In the genomic region with DNA sequence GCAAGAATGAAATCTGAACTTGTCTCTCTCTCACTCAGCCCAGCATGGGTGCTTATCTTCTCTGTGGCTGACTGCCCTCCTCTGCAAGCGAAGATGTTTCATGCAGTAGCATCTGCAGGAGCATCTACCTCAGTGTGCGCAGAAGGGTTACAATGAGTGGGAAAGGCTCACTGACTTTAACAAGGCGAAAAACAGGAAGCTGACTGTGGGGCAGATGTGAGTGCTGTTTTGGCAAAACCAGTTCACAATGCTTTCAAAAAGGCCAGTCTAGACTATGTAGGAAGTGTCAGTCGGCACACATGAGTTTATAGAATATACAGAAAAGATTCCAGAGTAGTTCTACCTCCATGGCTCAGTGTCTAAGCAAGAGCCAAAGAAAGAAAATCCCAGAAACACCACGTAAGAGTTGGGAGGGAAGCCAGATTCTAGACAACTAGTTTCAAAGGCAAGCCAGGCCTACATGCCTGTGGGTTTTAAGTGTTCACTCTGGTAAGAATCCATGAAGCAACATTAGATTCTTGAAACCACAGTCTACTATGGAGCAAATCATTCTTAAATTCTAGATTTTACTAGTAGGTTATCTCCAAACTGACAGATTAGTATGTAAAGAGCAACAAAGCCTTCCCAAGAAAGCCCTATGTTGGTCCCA, we compare ENCODE assay signal across 12 cellular contexts.
A peak's percentile ranks its signal among the peaks of the same experiment; 100 is the strongest.
DNase-seq lines count a peak whose midpoint lies in the region; ATAC-seq and TF ChIP-seq lines count a peak whose summit lies in the region.
"Had no signal": no experiment of that assay in that cellular context is flagged by ENCODE, and none has a peak within 500 bp of the region (broad histone marks: within the 10 kb centered on the region; RNA-seq: fewer than 3 reads in every experiment).

No MANE protein-coding gene starts in this region.

- ATAC-seq in IMR-90 (ENCODE audit: low read depth) (no peak), HG02763 (IDR thresholded peaks at IDR 0.05; ENCODE audit: unreplicated experiment) (no peak), right cardiac atrium (no peak)

- no peak for TF ChIP-seq RAD21 in IMR-90 (IDR thresholded peaks at IDR 0.05; ENCODE audit: low read length)

- no peak overlapping the region for H3K4me3 ChIP-seq in IMR-90 (ENCODE audit: insufficient read depth, low read depth, low read length)
- no peak overlapping the region for H3K4me3 ChIP-seq in astrocyte of the spinal cord (ENCODE audit: low read depth, low read length)
- no peak overlapping the region for H3K4me3 ChIP-seq in right cardiac atrium (ENCODE audit: low read length)
- H3K4me3 ChIP-seq: SJCRH30, uterus had no signal

- H3K56ac ChIP-seq in IMR-90 (ENCODE audit: extremely low read depth, insufficient read depth, low read length): no peak overlapping the region

- BruUV-seq in IMR-90 (replicated peaks; lab: Mats Ljungman, UMichigan): no TSS peak

- H3K27me3 ChIP-seq in IMR-90 (ENCODE audit: control insufficient read depth, insufficient read depth, low read length) (no peaks in the 10 kb centered on the region), right cardiac atrium (ENCODE audit: control insufficient read depth, insufficient read depth) (no peaks in the 10 kb centered on the region)
- H3K27me3 ChIP-seq: SJCRH30, uterus had no signal

- peaks cover 22% of the 10 kb centered on the region; the same call in 1 of the 2 replicates for H4K20me1 ChIP-seq in IMR-90 (ENCODE audit: insufficient read depth, low read length)

- H2AFZ ChIP-seq in IMR-90 (replicated peaks; ENCODE audit: low read length, poor library complexity): no peak overlapping the region

- H2BK5ac ChIP-seq in IMR-90 (ENCODE audit: low read depth, low read length, poor library complexity, severe bottlenecking): no peak overlapping the region

- no peak overlapping the region for H2AK9ac ChIP-seq in IMR-90 (replicated peaks; ENCODE audit: low read depth, low read length, poor library complexity)

- H3K18ac ChIP-seq in IMR-90 (ENCODE audit: low read depth, low read length): no peak overlapping the region

- no peak overlapping the region for H4K5ac ChIP-seq in IMR-90 (ENCODE audit: low read depth, low read length)

- H3K14ac ChIP-seq in IMR-90 (replicated peaks; ENCODE audit: low read depth, low read length): no peak overlapping the region

- DNase-seq in IMR-90 (peak; percentile 36), astrocyte of the spinal cord (ENCODE audit: low read depth, low spot score) (peak; percentile 82), non-pigmented ciliary epithelial cell (ENCODE audit: low read depth) (peak; percentile 32), NCI-H1105 (lab: John Stamatoyannopoulos, UW) (no peak), right cardiac atrium (no peak)
- DNase-seq in activated CD4-positive, alpha-beta T cell treated with anti-CD3 and anti-CD28 coated beads for 48 hours: peak; percentile 23
- DNase-seq: kidney glomerular epithelial cell; SJCRH30; stimulated activated CD4-positive, alpha-beta T cell treated with anti-CD3 and anti-CD28 coated beads, Interleukin-2, amount 100 ng/mL, for 24 hours; uterus had no signal

- peaks cover 27% of the 10 kb centered on the region for H3K9me1 ChIP-seq in IMR-90 (ENCODE audit: insufficient read depth, low read length)

- H4K91ac ChIP-seq in IMR-90 (ENCODE audit: insufficient read depth, low read depth, low read length): no peak overlapping the region

- no peak overlapping the region for H3K4me2 ChIP-seq in IMR-90 (ENCODE audit: low read depth, low read length)

- intact Hi-C loops in IMR-90 (cut with micrococcal nuclease) (no loop called here), right cardiac atrium (cut with DNase I) (no loop called here)

- in situ Hi-C loops in IMR-90 (cut with MboI; ENCODE audit: low sequenced_read_pairs): no loop called here
- in situ Hi-C loops in astrocyte of the spinal cord (cut with HindIII; ENCODE audit: low sequenced_read_pairs): no loop called here

- no peak overlapping the region for H3K23ac ChIP-seq in IMR-90 (ENCODE audit: low read depth, low read length)

- H3K27ac ChIP-seq in IMR-90 (ENCODE audit: insufficient read depth, low read length): no peak overlapping the region
- H3K27ac ChIP-seq in right cardiac atrium (ENCODE audit: low read length): no peak overlapping the region
- H3K27ac ChIP-seq: C4-2B, SJCRH30, uterus had no signal

- peaks cover 16 to 65% of the 10 kb centered on the region in 2 experiments for H3K79me1 ChIP-seq in IMR-90 (ENCODE audit: low read depth in 1 of 2, low read length in 2 of 2)

- H2AK5ac ChIP-seq in IMR-90 (ENCODE audit: low read depth, low read length): no peak overlapping the region

- no peak overlapping the region for H3K9ac ChIP-seq in IMR-90 (ENCODE audit: low read depth, low read length)

- H2BK120ac ChIP-seq in IMR-90 (ENCODE audit: low read depth, low read length): no peak overlapping the region

- WGBS in IMR-90 (ENCODE audit: extremely low coverage in 2 of 2, insufficient read length in 1 of 2), 2 experiments: 100% methylated on average over 1 of the region's 5 CpGs; no CpG with 5 or more reads in 1 of the 2 experiments
- 81% methylated on average over 5 of the region's 5 CpGs for WGBS in right cardiac atrium

- H3K4me1 ChIP-seq in IMR-90 (ENCODE audit: control insufficient read depth, insufficient read depth, low read length) (peaks cover 4% of the 10 kb centered on the region), right cardiac atrium (ENCODE audit: control insufficient read depth, insufficient read depth, low read length) (peaks cover 2% of the 10 kb centered on the region)
- H3K4me1 ChIP-seq: SJCRH30, uterus had no signal

- dilution Hi-C loops in IMR-90 (cut with HindIII; ENCODE audit: low sequenced_read_pairs, unreplicated experiment): no loop called here

- no peak overlapping the region for H4K8ac ChIP-seq in IMR-90 (ENCODE audit: low read depth in 2 of 2, low read length in 2 of 2)

- no peak overlapping the region for H2BK15ac ChIP-seq in IMR-90 (ENCODE audit: low read depth, low read length)

- H3K9me3 ChIP-seq in IMR-90 (ENCODE audit: control insufficient read depth, insufficient read depth, low read length) (no peaks in the 10 kb centered on the region), right cardiac atrium (ENCODE audit: control insufficient read depth, low read length) (no peaks in the 10 kb centered on the region)
- H3K9me3 ChIP-seq: SJCRH30, uterus had no signal

- H3K4ac ChIP-seq in IMR-90 (ENCODE audit: low read depth, low read length): no peak overlapping the region

- CTCF ChIA-PET in IMR-90 (lab: Yijun Ruan, JAX): no interaction called here

- no peak overlapping the region for H2BK20ac ChIP-seq in IMR-90 (ENCODE audit: low read depth, low read length)

- POLR2A ChIA-PET in IMR-90 (lab: Charles Lee; ENCODE audit: unreplicated experiment): no interaction called here

- TF ChIP-seq CTCF in IMR-90 (conservative IDR thresholded peaks at IDR 0.05; ENCODE audit: low read depth, low read length) (no peak), astrocyte of the spinal cord (IDR thresholded peaks at IDR 0.05; ENCODE audit: low read depth, low read length) (no peak)

- H3K36me3 ChIP-seq in IMR-90 (ENCODE audit: control insufficient read depth, insufficient read depth, low read length): peaks cover 53% of the 10 kb centered on the region
- H3K36me3 ChIP-seq: SJCRH30, uterus had no signal

- no peak for TF ChIP-seq POLR2A in IMR-90 (IDR thresholded peaks at IDR 0.05; ENCODE audit: low read depth, low read length)

TF ChIP-seq in IMR-90, 13 proteins besides CTCF, POLR2A, EP300 and RAD21:
- no peak for TF ChIP-seq CHD1 (IDR thresholded peaks at IDR 0.05; ENCODE audit: low read depth, low read length)
- TF ChIP-seq SMC3 (IDR thresholded peaks at IDR 0.05; ENCODE audit: low read depth, low read length): no peak
- no peak for TF ChIP-seq NFE2L2 (IDR thresholded peaks at IDR 0.05; ENCODE audit: low read depth, low read length)
- TF ChIP-seq MXI1 (IDR thresholded peaks at IDR 0.05; ENCODE audit: borderline replicate concordance, low read depth, low read length): no peak
- TF ChIP-seq, protein P1, sequence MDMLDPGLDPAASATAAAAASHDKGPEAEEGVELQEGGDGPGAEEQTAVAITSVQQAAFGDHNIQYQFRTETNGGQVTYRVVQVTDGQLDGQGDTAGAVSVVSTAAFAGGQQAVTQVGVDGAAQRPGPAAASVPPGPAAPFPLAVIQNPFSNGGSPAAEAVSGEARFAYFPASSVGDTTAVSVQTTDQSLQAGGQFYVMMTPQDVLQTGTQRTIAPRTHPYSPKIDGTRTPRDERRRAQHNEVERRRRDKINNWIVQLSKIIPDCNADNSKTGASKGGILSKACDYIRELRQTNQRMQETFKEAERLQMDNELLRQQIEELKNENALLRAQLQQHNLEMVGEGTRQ (IDR thresholded peaks at IDR 0.05; ENCODE audit: low read depth, low read length): no peak
- no peak for TF ChIP-seq FOS (IDR thresholded peaks at IDR 0.05; ENCODE audit: low read depth, low read length)
- TF ChIP-seq, protein P2, sequence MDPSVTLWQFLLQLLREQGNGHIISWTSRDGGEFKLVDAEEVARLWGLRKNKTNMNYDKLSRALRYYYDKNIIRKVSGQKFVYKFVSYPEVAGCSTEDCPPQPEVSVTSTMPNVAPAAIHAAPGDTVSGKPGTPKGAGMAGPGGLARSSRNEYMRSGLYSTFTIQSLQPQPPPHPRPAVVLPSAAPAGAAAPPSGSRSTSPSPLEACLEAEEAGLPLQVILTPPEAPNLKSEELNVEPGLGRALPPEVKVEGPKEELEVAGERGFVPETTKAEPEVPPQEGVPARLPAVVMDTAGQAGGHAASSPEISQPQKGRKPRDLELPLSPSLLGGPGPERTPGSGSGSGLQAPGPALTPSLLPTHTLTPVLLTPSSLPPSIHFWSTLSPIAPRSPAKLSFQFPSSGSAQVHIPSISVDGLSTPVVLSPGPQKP (IDR thresholded peaks at IDR 0.05; ENCODE audit: borderline replicate concordance, low read depth, low read length): no peak
- no peak for TF ChIP-seq RCOR1 (IDR thresholded peaks at IDR 0.05; ENCODE audit: insufficient replicate concordance, low read length)
- TF ChIP-seq CEBPB (IDR thresholded peaks at IDR 0.05; ENCODE audit: low read depth, low read length): no peak
- no peak for TF ChIP-seq MAFK (IDR thresholded peaks at IDR 0.05; ENCODE audit: low read depth, low read length)
- TF ChIP-seq BHLHE40 (IDR thresholded peaks at IDR 0.05; ENCODE audit: low read depth, low read length): no peak
- no peak for TF ChIP-seq MAZ (IDR thresholded peaks at IDR 0.05; ENCODE audit: borderline replicate concordance, low read depth, low read length)
- no peak for TF ChIP-seq RFX5 (IDR thresholded peaks at IDR 0.05; ENCODE audit: low read depth, low read length)

Comparison
In these comparisons a context has a peak if more than half of its experiments do, and no peak if none do; other contexts are left out.
1. DNase-seq: peak in IMR-90 (single experiment), activated CD4-positive, alpha-beta T cell treated with anti-CD3 and anti-CD28 coated beads for 48 hours (single experiment), astrocyte of the spinal cord (single experiment) and non-pigmented ciliary epithelial cell (single experiment); none in NCI-H1105 (single experiment) and right cardiac atrium (0 of 3).